In genomic region chr20:662289-663192, GRCh38 we compare ENCODE assay signal across 26 cellular contexts. TPM values are rescaled to one million over a fixed set of nuclear protein-coding genes. Genes with fewer than 3 reads are reported as not detected.
DNase-seq lines count a peak whose midpoint lies in the region; ATAC-seq, FAIRE-seq and TF ChIP-seq lines count a peak whose summit lies in the region.
"Had no signal": no experiment of that assay in that cellular context is flagged by ENCODE, and none has a peak within 500 bp of the region (broad histone marks: within the 10 kb centered on the region; RNA-seq: fewer than 3 reads in every experiment).

No MANE protein-coding gene starts in this region.

- H3K36me3 Mint-ChIP-seq in astrocyte (ENCODE audit: low read depth, unreplicated experiment): no peaks in the 10 kb centered on the region
- peaks cover 7 to 11% of the 10 kb centered on the region in 2 donors for H3K36me3 Mint-ChIP-seq in stimulated activated naive B cell treated with anti-CD40 and anti-IgM and Interleukin-4, amounts not matched to agents 10 μg/mL and 1 μg/mL and 100 μg/mL, for 72 hours
- H3K36me3 Mint-ChIP-seq: CD8-positive, alpha-beta T cell had no signal

- TF ChIP-seq POLR2A in breast epithelium (IDR thresholded peaks at IDR 0.05) (no peak), erythroblast (IDR thresholded peaks at IDR 0.05; ENCODE audit: low read length) (no peak)

- H3K79me2 ChIP-seq in mammary epithelial cell (ENCODE audit: insufficient read depth, low read length) (no peaks in the 10 kb centered on the region), astrocyte (ENCODE audit: insufficient read depth, low read length) (no peaks in the 10 kb centered on the region)

- no peaks in the 10 kb centered on the region for H3K9me3 Mint-ChIP-seq in astrocyte (ENCODE audit: unreplicated experiment)
- no peaks in the 10 kb centered on the region for H3K9me3 Mint-ChIP-seq in stimulated activated naive B cell treated with anti-CD40 and anti-IgM and Interleukin-4, amounts not matched to agents 10 μg/mL and 1 μg/mL and 100 μg/mL, for 72 hours
- H3K9me3 Mint-ChIP-seq: activated naive CD4-positive, alpha-beta T cell treated with anti-CD3 and anti-CD28 coated beads, Interleukin-2, amount 50 U/mL, for 72 hours; CD8-positive, alpha-beta T cell had no signal

- no peak overlapping the region for H3K27ac Mint-ChIP-seq in astrocyte (ENCODE audit: unreplicated experiment)
- H3K27ac Mint-ChIP-seq in stimulated activated naive B cell treated with anti-CD40 and anti-IgM and Interleukin-4, amounts not matched to agents 10 μg/mL and 1 μg/mL and 100 μg/mL, for 72 hours: peak overlapping the region; percentile 91
- H3K27ac Mint-ChIP-seq: activated naive CD4-positive, alpha-beta T cell treated with anti-CD3 and anti-CD28 coated beads, Interleukin-2, amount 50 U/mL, for 72 hours; CD8-positive, alpha-beta T cell had no signal

- no peak for FAIRE-seq in astrocyte (lab: Jason Lieb, UNC)
- FAIRE-seq: GM12892 had no signal

- H3K27ac ChIP-seq in mammary epithelial cell (ENCODE audit: insufficient read depth, low read depth, low read length): peak overlapping the region; percentile 26
- H3K27ac ChIP-seq in breast epithelium: no peak overlapping the region
- no peak overlapping the region for H3K27ac ChIP-seq in astrocyte (ENCODE audit: low read depth, low read length)
- H3K27ac ChIP-seq: brain microvascular endothelial cell, gastroesophageal sphincter, HL-60, Peyer's patch, right atrium auricular region, thyroid gland had no signal

- H3K27me3 ChIP-seq in mammary epithelial cell (ENCODE audit: insufficient read depth, low read length): peaks cover 12% of the 10 kb centered on the region
- H3K27me3 ChIP-seq in breast epithelium: peaks cover 0 to 76% of the 10 kb centered on the region in 2 donors
- peaks cover 46% of the 10 kb centered on the region for H3K27me3 ChIP-seq in astrocyte (ENCODE audit: insufficient read depth, low read length)

- WGBS in mammary epithelial cell (ENCODE audit: low coverage, missing lambda C conversion rate): 25% methylated on average over 8 of the region's 16 CpGs

- peak overlapping the region; percentile 29 for H3K4me2 ChIP-seq in mammary epithelial cell (ENCODE audit: insufficient read depth, low read depth, low read length)
- peak overlapping the region; percentile 48 for H3K4me2 ChIP-seq in astrocyte (ENCODE audit: low read length)

- H3K4me3 ChIP-seq in mammary epithelial cell (replicated peaks in 1 of 3; ENCODE audit: insufficient read depth in 1 of 3, low read depth in 2 of 3, low read length in 3 of 3) (peak overlapping the region in 1 of 3 experiments; percentile 5), breast epithelium (no peak overlapping the region), astrocyte (ENCODE audit: insufficient read depth, low read depth, low read length) (no peak overlapping the region), iPS-18c (ENCODE audit: insufficient read depth, low read depth, low read length) (0 out of 2 replicates have a peak overlapping the region, but pooled peaks have one; percentile 20)
- H3K4me3 ChIP-seq: gastroesophageal sphincter, Peyer's patch, thyroid gland had no signal

- TF ChIP-seq CTCF in mammary epithelial cell (conservative IDR thresholded peaks at IDR 0.05 in 1 of 2, IDR thresholded peaks at IDR 0.05 in 1 of 2; ENCODE audit: extremely low read depth in 1 of 2, insufficient read depth in 1 of 2, low read depth in 1 of 2, low read length in 2 of 2) (no peak), breast epithelium (IDR thresholded peaks at IDR 0.05) (no peak), astrocyte (IDR thresholded peaks at IDR 0.05; ENCODE audit: insufficient read depth, low read depth, low read length) (no peak)

- H2AFZ ChIP-seq in mammary epithelial cell (ENCODE audit: low read depth, low read length): peak overlapping the region; percentile 83
- H2AFZ ChIP-seq in astrocyte (ENCODE audit: low read depth, low read length): no peak overlapping the region

- H3K9ac ChIP-seq in mammary epithelial cell (ENCODE audit: insufficient read depth, low read length) (no peak overlapping the region), astrocyte (ENCODE audit: low read length) (no peak overlapping the region)

- H3K4me1 ChIP-seq in mammary epithelial cell (ENCODE audit: insufficient read depth, low read length): peaks cover 26% of the 10 kb centered on the region
- no peaks in the 10 kb centered on the region for H3K4me1 ChIP-seq in breast epithelium
- no peaks in the 10 kb centered on the region for H3K4me1 ChIP-seq in astrocyte (ENCODE audit: insufficient read depth, low read length)

- no peak for ATAC-seq in stimulated activated naive B cell treated with anti-CD40 and anti-IgM and Interleukin-4, amounts not matched to agents 10 μg/mL and 1 μg/mL and 100 μg/mL, for 72 hours (replicated peaks)
- ATAC-seq: CD8-positive, alpha-beta T cell; gastroesophageal sphincter; left lobe of liver had no signal

- dilution Hi-C loops in mammary epithelial cell (cut with HindIII; ENCODE audit: low sequenced_read_pairs): no loop called here

- H3K9me3 ChIP-seq in mammary epithelial cell (replicated peaks; ENCODE audit: insufficient read depth, low read length) (no peaks in the 10 kb centered on the region), breast epithelium (no peaks in the 10 kb centered on the region), astrocyte (ENCODE audit: insufficient read depth, low read depth, low read length) (no peaks in the 10 kb centered on the region), iPS-18c (ENCODE audit: control insufficient read depth, insufficient read depth, low read length) (no peaks in the 10 kb centered on the region)
- H3K9me3 ChIP-seq: gastroesophageal sphincter, Peyer's patch, right atrium auricular region, thyroid gland had no signal

- no peaks in the 10 kb centered on the region for H3K36me3 ChIP-seq in mammary epithelial cell (ENCODE audit: insufficient read depth, low read length)
- no peaks in the 10 kb centered on the region for H3K36me3 ChIP-seq in breast epithelium
- H3K36me3 ChIP-seq in astrocyte (ENCODE audit: insufficient read depth, low read length): no peaks in the 10 kb centered on the region
- H3K36me3 ChIP-seq: brain microvascular endothelial cell, gastroesophageal sphincter, Peyer's patch, right atrium auricular region, thyroid gland had no signal

- H4K20me1 ChIP-seq in mammary epithelial cell (ENCODE audit: insufficient read depth, low read length) (no peaks in the 10 kb centered on the region), astrocyte (ENCODE audit: insufficient read depth, low read length) (no peaks in the 10 kb centered on the region)

- intact Hi-C loops in mammary epithelial cell (cut with micrococcal nuclease): no loop called here
- intact Hi-C loops in breast epithelium (cut with DNase I; ENCODE audit: low total_unique reads): no loop called here

- in situ Hi-C loops in mammary epithelial cell (cut with MboI; ENCODE audit: low sequenced_read_pairs in 2 of 2): no loop called here

- H3K4me1 Mint-ChIP-seq in astrocyte (ENCODE audit: low read depth, unreplicated experiment): peaks cover 24% of the 10 kb centered on the region
- peaks cover 18 to 31% of the 10 kb centered on the region in 2 donors for H3K4me1 Mint-ChIP-seq in stimulated activated naive B cell treated with anti-CD40 and anti-IgM and Interleukin-4, amounts not matched to agents 10 μg/mL and 1 μg/mL and 100 μg/mL, for 72 hours

- peaks cover 30% of the 10 kb centered on the region for H3K27me3 Mint-ChIP-seq in astrocyte (ENCODE audit: low read depth, unreplicated experiment)
- peaks cover 68 to 76% of the 10 kb centered on the region in 2 donors for H3K27me3 Mint-ChIP-seq in stimulated activated naive B cell treated with anti-CD40 and anti-IgM and Interleukin-4, amounts not matched to agents 10 μg/mL and 1 μg/mL and 100 μg/mL, for 72 hours

- BruUV-seq in mammary epithelial cell (replicated peaks; lab: Mats Ljungman, UMichigan): no TSS peak

- no peak overlapping the region for H3K4me3 Mint-ChIP-seq in astrocyte (ENCODE audit: unreplicated experiment)
- H3K4me3 Mint-ChIP-seq in stimulated activated naive B cell treated with anti-CD40 and anti-IgM and Interleukin-4, amounts not matched to agents 10 μg/mL and 1 μg/mL and 100 μg/mL, for 72 hours: peak overlapping the region; percentile 40 to 75
- H3K4me3 Mint-ChIP-seq: CD8-positive, alpha-beta T cell had no signal

- CTCF ChIA-PET in mammary epithelial cell (lab: Charles Lee; ENCODE audit: low non-redundant PET): no interaction called here

- no peak for DNase-seq in mammary epithelial cell
- no peak for DNase-seq in breast epithelium (ENCODE audit: low spot score in 2 of 2)
- DNase-seq in astrocyte (ENCODE audit: low read depth): no peak
- DNase-seq in stimulated activated naive B cell treated with anti-CD40 and anti-IgM and Interleukin-4, amounts not matched to agents 10 μg/mL and 1 μg/mL and 100 μg/mL, for 72 hours: no peak
- DNase-seq in erythroblast (lab: John Stamatoyannopoulos, UW): no peak
- DNase-seq in NCI-H446 treated with DMSO at 0.1 percent for 48 hours (lab: John Stamatoyannopoulos, UW): no peak
- no peak for DNase-seq in stimulated activated CD4-positive, alpha-beta T cell treated with anti-CD3 and anti-CD28 coated beads, Interleukin-12 subunit alpha, Interleukin-12 subunit beta, amount 100 ng/mL, for 4 hours
- DNase-seq: brain microvascular endothelial cell; CD8-positive, alpha-beta T cell; DMS53; NCI-H187 treated with DMSO at 0.1 percent for 48 hours; NCI-H446; NK-92 treated with Interleukin-12 subunit alpha and Interleukin-12 subunit beta, amount 100 ng/mL, for 24 hours; nucleus accumbens; Peyer's patch; stimulated activated CD4-positive, alpha-beta T cell treated with anti-CD3 and anti-CD28 coated beads, Interleukin-15, amount 100 ng/mL, for 24 hours; thyroid gland had no signal

RNA-seq across cellular contexts. Expression of gene SRXN1, which starts 9.5 kb away (rescaled TPM):
- total RNA-seq in mammary epithelial cell: 10 to 100 TPM; 49.9 to 68.0 TPM
- 47.4 TPM for polyA plus RNA-seq in mammary epithelial cell
- polyA minus RNA-seq in mammary epithelial cell: 39.1 TPM
- 10 to 100 TPM; 16.2 to 30.2 (median 21.1) TPM for total RNA-seq in breast epithelium
- 15.9 and 17.7 TPM in 2 replicates for total RNA-seq in astrocyte

RNA-seq across cellular contexts. Expression of gene SCRT2, which starts 13.1 kb away (rescaled TPM):
- not detected for total RNA-seq in mammary epithelial cell
- not detected for polyA plus RNA-seq in mammary epithelial cell
- not detected for polyA minus RNA-seq in mammary epithelial cell
- total RNA-seq in breast epithelium: not detected
- total RNA-seq in astrocyte: not detected in 2 replicates
- total RNA-seq: activated naive CD4-positive, alpha-beta T cell treated with anti-CD3 and anti-CD28 coated beads, Interleukin-2, amount 50 U/mL, for 72 hours; CD8-positive, alpha-beta T cell; gastroesophageal sphincter; left lobe of liver; mononuclear cell; Peyer's patch; right atrium auricular region; thyroid gland had no signal
- polyA plus RNA-seq: esophagus had no signal

RNA-seq across cellular contexts. Expression of gene TCF15, which starts 52.4 kb away (rescaled TPM):
- not detected for total RNA-seq in mammary epithelial cell
- not detected for polyA plus RNA-seq in mammary epithelial cell
- not detected for polyA minus RNA-seq in mammary epithelial cell
- total RNA-seq in breast epithelium: 1 to 10 TPM in 2 of 3 donors, under 1 TPM in 1; 0.44 to 2.6 (median 1.1) TPM
- not detected in 2 replicates for total RNA-seq in astrocyte
- total RNA-seq: CD8-positive, alpha-beta T cell; left lobe of liver; mononuclear cell; Peyer's patch had no signal
